22 cellular contexts compared by ENCODE assay signal in the genomic region with DNA sequence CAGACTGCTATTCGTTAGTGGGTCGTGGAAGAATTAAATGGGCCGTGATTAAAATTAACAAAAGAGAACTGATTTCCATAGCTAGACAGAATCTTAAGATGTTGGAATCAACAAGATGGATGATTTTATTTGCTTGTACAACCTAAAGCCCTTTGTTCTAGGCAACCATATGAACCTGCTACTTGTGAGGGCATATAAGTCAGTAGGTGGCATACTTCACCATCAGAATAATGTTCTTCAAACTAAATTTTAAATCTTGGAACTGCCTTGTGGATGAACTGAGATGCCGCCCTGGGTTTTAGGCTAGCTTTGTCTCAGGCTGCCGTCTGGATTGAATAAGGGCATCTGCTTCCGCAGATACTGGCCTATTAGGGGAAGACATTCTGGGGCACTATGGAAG. TPM values are rescaled to one million over a fixed set of nuclear protein-coding genes. Genes with fewer than 3 reads are reported as not detected.
DNase-seq lines count a peak whose midpoint lies in the region; ATAC-seq, FAIRE-seq and TF ChIP-seq lines count a peak whose summit lies in the region.
"Had no signal": no experiment of that assay in that cellular context is flagged by ENCODE, and none has a peak within 500 bp of the region (broad histone marks: within the 10 kb centered on the region; RNA-seq: fewer than 3 reads in every experiment).

No MANE protein-coding gene starts in this region.

- H3K27me3 ChIP-seq in small intestine (ENCODE audit: control insufficient read depth in 2 of 2, insufficient read depth in 2 of 2, low read length in 2 of 2), result no peaks in the 10 kb centered on the region
- H3K27me3 ChIP-seq: uterus had no signal

- no peak for TF ChIP-seq CTCF in RWPE1 (conservative IDR thresholded peaks at IDR 0.05; ENCODE audit: low read depth)
- TF ChIP-seq CTCF in fibroblast of pulmonary artery (IDR thresholded peaks at IDR 0.05; ENCODE audit: low read length, missing control alignments), result no peak

- POLR2A ChIA-PET in RWPE1 (lab: Yijun Ruan, JAX; ENCODE audit: low non-redundant PET), result no interaction called here

- DNase-seq in Ammon's horn (ENCODE audit: low spot score), result peak; percentile 11
- DNase-seq in HT1080 (ENCODE audit: low read depth), result peak; percentile 8
- DNase-seq in RWPE1 (ENCODE audit: low spot score), result peak; percentile 1
- peak; percentile 7 for DNase-seq in fibroblast of pulmonary artery (ENCODE audit: low read depth)
- DNase-seq in small intestine, result no peak
- DNase-seq in NCI-H774 (lab: John Stamatoyannopoulos, UW), result no peak
- DNase-seq in activated T-cell treated with anti-CD3 and anti-CD28 coated beads, Interleukin-2, amount 50 U/mL, for 48 hours, result no peak
- DNase-seq: activated CD4-positive, alpha-beta T cell treated with anti-CD3 and anti-CD28 coated beads for 48 hours; Caco-2; cerebellar nuclear complex; effector CD8-positive, alpha-beta T cell; GF-D8; Karpas-422; kidney; NCI-H345; posterior cingulate gyrus; stimulated activated CD8-positive, alpha-beta memory T cell treated with anti-CD3 and anti-CD28 coated beads, Interleukin-4, amount 100 ng/mL, for 48 hours; uterus had no signal

- 89 to 94% (median 93%) methylated on average over 6 of the region's 6 CpGs for WGBS in small intestine, 3 donors

- peaks cover 4 to 6% of the 10 kb centered on the region in 2 donors for H3K36me3 ChIP-seq in small intestine (ENCODE audit: control insufficient read depth in 2 of 2, insufficient read depth in 2 of 2, low read length in 2 of 2)
- H3K36me3 ChIP-seq: uterus had no signal

- no peaks in the 10 kb centered on the region for H3K4me1 ChIP-seq in small intestine (ENCODE audit: control insufficient read depth in 2 of 2, insufficient read depth in 1 of 2, low read depth in 1 of 2, low read length in 1 of 2)
- H3K4me1 ChIP-seq: uterus had no signal

- no peak overlapping the region for H3K4me3 ChIP-seq in fibroblast of pulmonary artery (replicated peaks; ENCODE audit: low read depth, low read length)
- no peak overlapping the region for H3K4me3 ChIP-seq in small intestine (ENCODE audit: low read depth in 1 of 2, low read length in 2 of 2)
- H3K4me3 ChIP-seq: GM12878, uterus had no signal

- FAIRE-seq in small intestine (lab: Jason Lieb, UNC), result no peak
- FAIRE-seq: GM12878, kidney had no signal

- H3K27ac ChIP-seq in RWPE1 (no peak overlapping the region), small intestine (ENCODE audit: low read depth in 1 of 2, low read length in 1 of 2) (no peak overlapping the region)
- H3K27ac ChIP-seq: uterus had no signal

- ATAC-seq in HG02759 (IDR thresholded peaks at IDR 0.05; ENCODE audit: unreplicated experiment), result no peak
- ATAC-seq: GM12878; natural killer cell treated with Interleukin-12 subunit alpha and Interleukin-12 subunit beta and Interleukin-15 and Interleukin-18, amount 100 ng/mL, for 72 hours had no signal

- CTCF ChIA-PET in RWPE1 (lab: Yijun Ruan, JAX), result interaction anchor here (0.8 to 1.1 kb wide), 4 partner anchors 19 to 99 kb away, joined by 3 to 5 read pairs (median 5); no protein-coding TSS in a partner anchor

- no peaks in the 10 kb centered on the region for H3K9me3 ChIP-seq in small intestine (ENCODE audit: control insufficient read depth, low read depth)
- H3K9me3 ChIP-seq: Caco-2, uterus had no signal

RNA-seq across cellular contexts. Expression of a gene that starts 40.9 kb away (rescaled TPM):
- not detected in 2 replicates for total RNA-seq in HT1080 (2014; rRNA removed; shearing (Covaris generic))
- polyA plus RNA-seq in HT1080 (2015; cell fraction: cytosol; rRNA removed), result 0.16 TPM in 1 of 2 replicates, not detected in the other
- polyA plus RNA-seq in HT1080 (2015; cell fraction: nucleus; rRNA removed), result not detected in 2 replicates
- 10 to 100 TPM in 1 of 3 donors, 1 to 10 TPM in 1, under 1 TPM in 1; 0.09 to 17.0 (median 1.1) TPM for polyA plus RNA-seq in small intestine
- total RNA-seq: Caco-2; GM12878; kidney; natural killer cell treated with Interleukin-12 subunit alpha and Interleukin-12 subunit beta and Interleukin-15 and Interleukin-18, amount 100 ng/mL, for 72 hours; subcutaneous adipose tissue; uterus had no signal
- polyA plus RNA-seq: GM12878 had no signal

RNA-seq across cellular contexts. Expression of a gene that starts 43.9 kb away (rescaled TPM):
- total RNA-seq in HT1080 (2014; rRNA removed; shearing (Covaris generic)), result 14.6 and 18.9 TPM in 2 replicates
- 15.4 and 16.7 TPM in 2 replicates for polyA plus RNA-seq in HT1080 (2015; cell fraction: cytosol; rRNA removed)
- polyA plus RNA-seq in HT1080 (2015; cell fraction: nucleus; rRNA removed), result 21.6 and 25.0 TPM in 2 replicates
- 10 to 100 TPM in 2 of 3 donors, 1 to 10 TPM in 1; 5.7 to 16.9 (median 12.1) TPM for polyA plus RNA-seq in small intestine

Comparison
In these comparisons a context has a peak if more than half of its experiments do, and no peak if none do; other contexts are left out.
1. DNase-seq: peak in Ammon's horn (single experiment), HT1080 (single experiment), RWPE1 (single experiment) and fibroblast of pulmonary artery (single experiment); none in small intestine (single experiment), NCI-H774 (single experiment) and activated T-cell treated with anti-CD3 and anti-CD28 coated beads, Interleukin-2, amount 50 U/mL, for 48 hours (0 of 2).